In the genomic region with DNA sequence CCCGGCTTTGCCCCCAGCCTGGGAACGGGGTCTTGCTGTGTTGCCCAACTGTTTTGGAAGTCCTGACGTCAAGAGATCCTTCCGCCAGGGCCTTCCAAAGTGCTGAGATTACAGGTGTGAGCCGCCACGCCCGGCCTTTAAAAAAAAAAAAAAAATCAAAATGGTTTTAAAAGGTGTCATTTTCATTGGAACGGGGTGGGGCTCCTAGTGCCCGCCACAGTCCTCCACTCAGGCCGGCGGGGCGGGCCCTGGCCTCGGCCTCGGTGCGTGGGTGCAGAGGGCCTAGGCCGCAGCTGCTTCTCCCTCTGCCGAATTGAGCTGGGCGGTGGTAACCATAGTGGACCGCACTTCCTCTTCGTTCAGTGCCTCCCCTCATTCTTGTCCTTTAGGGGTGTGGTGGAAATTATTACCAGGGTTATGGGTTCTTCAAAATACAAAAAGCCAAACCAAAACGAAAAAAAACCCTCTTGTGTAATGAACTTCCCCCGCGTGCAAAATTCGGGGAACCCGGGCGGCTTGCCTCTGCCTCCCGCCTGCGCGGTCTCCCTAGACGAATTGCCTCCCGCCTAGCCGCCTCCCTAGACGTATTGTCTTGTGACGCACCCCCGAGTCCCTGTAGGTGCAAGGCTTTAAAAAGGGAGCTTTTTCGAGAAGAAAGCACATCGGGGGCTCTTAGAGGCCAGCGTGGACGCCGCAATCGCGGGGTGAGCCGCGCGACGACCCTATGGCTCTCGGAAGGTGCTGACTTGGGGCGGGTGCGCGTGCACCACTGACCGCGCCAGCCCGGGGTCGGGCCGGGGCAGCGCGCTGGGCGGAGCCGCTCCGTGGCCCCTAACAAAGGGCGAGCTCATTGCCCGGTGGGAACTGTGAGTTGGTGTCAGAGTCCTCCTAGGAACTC, we compare ENCODE assay signal across 8 cellular contexts. TPM values are rescaled to one million over a fixed set of nuclear protein-coding genes. Genes with fewer than 3 reads are reported as not detected.
A peak's percentile ranks its signal among the peaks of the same experiment; 100 is the strongest.
DNase-seq lines count a peak whose midpoint lies in the region; ATAC-seq and TF ChIP-seq lines count a peak whose summit lies in the region.

No MANE protein-coding gene starts in this region.

- no TSS peak for BruUV-seq in Calu3 (replicated peaks; lab: Mats Ljungman, UMichigan)
- BruUV-seq in Panc1 (replicated peaks; lab: Mats Ljungman, UMichigan): no TSS peak

- no peaks in the 10 kb centered on the region for H3K9me3 ChIP-seq in Panc1 (ENCODE audit: control insufficient read depth, insufficient read depth, low read depth, low read length)

- no peaks in the 10 kb centered on the region for H3K9me3 Mint-ChIP-seq in Calu3 (ENCODE audit: low read depth, unreplicated experiment)
- H3K9me3 Mint-ChIP-seq in activated naive CD8-positive, alpha-beta T cell treated with anti-CD3 and anti-CD28 coated beads, Interleukin-2, amount 50 U/mL, for 24 hours: no peaks in the 10 kb centered on the region

- no peak for DNase-seq in Calu3
- no peak for DNase-seq in Panc1 (ENCODE audit: low read depth, low spot score)
- peak; percentile 78 for DNase-seq in activated naive CD8-positive, alpha-beta T cell treated with anti-CD3 and anti-CD28 coated beads, Interleukin-2, amount 50 U/mL, for 24 hours
- DNase-seq in medulla oblongata (ENCODE audit: extremely low spot score): peak; percentile 44
- DNase-seq in stimulated activated CD8-positive, alpha-beta memory T cell treated with anti-CD3 and anti-CD28 coated beads, Interleukin-2, amount 100 ng/mL, for 48 hours (ENCODE audit: low read depth in 2 of 2): peak; percentile 48 to 73
- DNase-seq in NCI-H2171 treated with DMSO at 0.1 percent for 48 hours (lab: John Stamatoyannopoulos, UW): no peak

- H3K4me3 ChIP-seq in Panc1 (ENCODE audit: low read depth in 2 of 2, low read length in 2 of 2): peak overlapping the region in 1 of 2 experiments; percentile 91; a peak in 3 of 4 replicates

- H3K36me3 ChIP-seq in Panc1 (ENCODE audit: control insufficient read depth, insufficient read depth, low read length): no peaks in the 10 kb centered on the region

- peak overlapping the region; percentile 71 for H3K27ac Mint-ChIP-seq in Calu3 (ENCODE audit: unreplicated experiment)
- H3K27ac Mint-ChIP-seq in activated naive CD8-positive, alpha-beta T cell treated with anti-CD3 and anti-CD28 coated beads, Interleukin-2, amount 50 U/mL, for 24 hours: peak overlapping the region; percentile 99

- no peaks in the 10 kb centered on the region for H3K4me1 Mint-ChIP-seq in Calu3 (ENCODE audit: low read depth, unreplicated experiment)
- peaks cover 41% of the 10 kb centered on the region for H3K4me1 Mint-ChIP-seq in activated naive CD8-positive, alpha-beta T cell treated with anti-CD3 and anti-CD28 coated beads, Interleukin-2, amount 50 U/mL, for 24 hours

- TF ChIP-seq CTCF in Calu3 (IDR thresholded peaks at IDR 0.05; ENCODE audit: unreplicated experiment) (no peak), Panc1 (IDR thresholded peaks at IDR 0.05) (no peak)

- H3K27ac ChIP-seq in Panc1 (ENCODE audit: low read length): peak overlapping the region; percentile 73

- POLR2A ChIA-PET in Panc1 (lab: Charles Lee): interaction anchor here (0.6 kb wide), 1 partner anchor 49 kb away, joined by 9 read pairs; no protein-coding TSS in a partner anchor

- H3K27me3 Mint-ChIP-seq in Calu3 (ENCODE audit: unreplicated experiment): no peaks in the 10 kb centered on the region
- H3K27me3 Mint-ChIP-seq in activated naive CD8-positive, alpha-beta T cell treated with anti-CD3 and anti-CD28 coated beads, Interleukin-2, amount 50 U/mL, for 24 hours: peaks cover 3% of the 10 kb centered on the region

- intact Hi-C loops in Calu3 (cut with micrococcal nuclease; ENCODE audit: unreplicated experiment) (no loop called here), Panc1 (cut with micrococcal nuclease; ENCODE audit: unreplicated experiment) (no loop called here)

- CTCF ChIA-PET in Calu3 (lab: Charles Lee) (no interaction called here), Panc1 (lab: Charles Lee) (no interaction called here)

- peaks cover 43% of the 10 kb centered on the region for H3K36me3 Mint-ChIP-seq in Calu3 (ENCODE audit: insufficient read depth, unreplicated experiment)
- H3K36me3 Mint-ChIP-seq in activated naive CD8-positive, alpha-beta T cell treated with anti-CD3 and anti-CD28 coated beads, Interleukin-2, amount 50 U/mL, for 24 hours (ENCODE audit: low read depth): peaks cover 4% of the 10 kb centered on the region

- peaks cover 17% of the 10 kb centered on the region for H3K4me1 ChIP-seq in Panc1 (ENCODE audit: control insufficient read depth, insufficient read depth, low read length)

- H3K4me3 Mint-ChIP-seq in Calu3 (ENCODE audit: low read depth, unreplicated experiment): peak overlapping the region; percentile 81
- H3K4me3 Mint-ChIP-seq in activated naive CD8-positive, alpha-beta T cell treated with anti-CD3 and anti-CD28 coated beads, Interleukin-2, amount 50 U/mL, for 24 hours: peak overlapping the region; percentile 90

- in situ Hi-C loops in Panc1 (cut with HindIII; ENCODE audit: low pct_unique_long_range_greater_than_20kb, low sequenced_read_pairs): no loop called here

- ATAC-seq in Panc1 (no peak), HG02678 (IDR thresholded peaks at IDR 0.05; ENCODE audit: unreplicated experiment) (no peak), HG03159 (IDR thresholded peaks at IDR 0.05; ENCODE audit: unreplicated experiment) (no peak)
- peak; percentile 53 for ATAC-seq in activated naive CD8-positive, alpha-beta T cell treated with anti-CD3 and anti-CD28 coated beads, Interleukin-2, amount 50 U/mL, for 24 hours

- H3K27me3 ChIP-seq in Panc1 (ENCODE audit: control insufficient read depth, insufficient read depth, low read length): no peaks in the 10 kb centered on the region

RNA-seq across cellular contexts. Expression of a gene that starts 10.5 kb away (rescaled TPM):
- total RNA-seq in Calu3 (2022) (48.3 and 53.6 TPM in 2 replicates), Panc1 (2021; ENCODE audit: unreplicated experiment) (58.3 TPM)
- 36.5 TPM for polyA plus RNA-seq in Panc1 (2012; ENCODE audit: insufficient read length)

RNA-seq across cellular contexts. Expression of a gene that starts 29.6 kb away (rescaled TPM):
- total RNA-seq in Calu3 (2022) (3.3 and 3.6 TPM in 2 replicates), Panc1 (2021; ENCODE audit: unreplicated experiment) (2.6 TPM)
- polyA plus RNA-seq in Panc1 (2012; ENCODE audit: insufficient read length): 2.3 TPM

Comparison
In these comparisons a context has a peak if more than half of its experiments do, and no peak if none do; other contexts are left out.
1. DNase-seq: peak in activated naive CD8-positive, alpha-beta T cell treated with anti-CD3 and anti-CD28 coated beads, Interleukin-2, amount 50 U/mL, for 24 hours (single experiment), medulla oblongata (single experiment) and stimulated activated CD8-positive, alpha-beta memory T cell treated with anti-CD3 and anti-CD28 coated beads, Interleukin-2, amount 100 ng/mL, for 48 hours (2 of 2); none in Calu3 (single experiment), Panc1 (single experiment) and NCI-H2171 treated with DMSO at 0.1 percent for 48 hours (single experiment).